23 cellular contexts compared by ENCODE assay signal in the genomic region with DNA sequence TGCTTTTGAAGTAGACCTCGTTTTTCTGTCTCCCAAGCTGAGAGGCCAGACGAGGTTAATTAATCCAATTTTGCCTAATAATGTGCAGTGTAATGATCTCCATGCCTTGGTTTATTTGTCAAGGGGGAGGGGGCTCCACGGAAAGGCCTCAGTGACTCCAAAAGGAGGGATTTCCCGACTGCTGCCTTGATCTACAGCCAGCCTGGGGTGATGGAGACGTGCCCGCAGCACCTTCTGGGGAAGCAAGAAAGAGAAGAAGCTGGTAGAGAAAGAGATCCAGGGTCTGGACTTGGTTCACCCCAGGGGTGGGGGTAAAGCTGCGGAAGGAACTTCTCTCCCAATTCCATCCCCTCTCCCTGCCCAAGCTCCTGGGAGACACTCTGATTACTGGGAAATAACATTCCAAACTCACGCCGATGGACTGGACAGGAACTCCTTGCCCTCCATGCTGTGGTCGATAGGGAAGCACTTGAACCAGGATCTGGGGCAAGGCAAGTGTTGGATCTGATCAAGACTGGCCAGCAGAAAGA. TPM values are rescaled to one million over a fixed set of nuclear protein-coding genes. Genes with fewer than 3 reads are reported as not detected.
"Had no signal": no experiment of that assay in that cellular context is flagged by ENCODE, and none has a peak within 500 bp of the region (broad histone marks: within the 10 kb centered on the region; RNA-seq: fewer than 3 reads in every experiment).

No MANE protein-coding gene starts in this region.

- H3K4me3 Mint-ChIP-seq: endodermal cell; naive thymus-derived CD8-positive, alpha-beta T cell; nephron progenitor cell; stimulated activated naive CD8-positive, alpha-beta T cell treated with anti-CD3 and anti-CD28 coated beads, Interleukin-15, amount 100 ng/mL, for 72 hours; type B pancreatic cell had no signal

- H3K4me1 Mint-ChIP-seq: endodermal cell; naive thymus-derived CD8-positive, alpha-beta T cell; stimulated activated naive CD8-positive, alpha-beta T cell treated with anti-CD3 and anti-CD28 coated beads, Interleukin-15, amount 100 ng/mL, for 72 hours had no signal

- H3K36me3 Mint-ChIP-seq: naive thymus-derived CD8-positive, alpha-beta T cell; type B pancreatic cell had no signal

- H3K9me3 Mint-ChIP-seq: endodermal cell; nephron progenitor cell; stimulated activated naive CD8-positive, alpha-beta T cell treated with anti-CD3 and anti-CD28 coated beads, Interleukin-15, amount 100 ng/mL, for 72 hours; type B pancreatic cell had no signal

- ATAC-seq: gastrocnemius medialis; left lobe of liver; naive thymus-derived CD8-positive, alpha-beta T cell; stimulated activated naive CD8-positive, alpha-beta T cell treated with anti-CD3 and anti-CD28 coated beads, Interleukin-15, amount 100 ng/mL, for 72 hours had no signal

- H3K27ac ChIP-seq: gastrocnemius medialis, prostate gland, right atrium auricular region, testis, tibial artery had no signal

- DNase-seq: effector CD8-positive, alpha-beta T cell; endodermal cell; foreskin fibroblast; gastrocnemius medialis; mesenchymal stem cell; naive thymus-derived CD8-positive, alpha-beta T cell; nephron progenitor cell; stimulated activated CD4-positive, alpha-beta T cell treated with anti-CD3 and anti-CD28 coated beads, Interleukin-12 subunit alpha, Interleukin-12 subunit beta, amount 100 ng/mL, for 4 hours; stimulated activated CD4-positive, alpha-beta T cell treated with anti-CD3 and anti-CD28 coated beads, Interleukin-1b, Interleukin-23, amount 100 ng/mL, for 48 hours; stimulated activated CD4-positive, alpha-beta T cell treated with anti-CD3 and anti-CD28 coated beads, Interleukin-4, amount 100 ng/mL, for 1 hour; stimulated activated CD8-positive, alpha-beta memory T cell treated with anti-CD3 and anti-CD28 coated beads, Interleukin-4, amount 100 ng/mL, for 48 hours; stimulated activated naive CD4-positive, alpha-beta T cell; stimulated activated naive CD8-positive, alpha-beta T cell treated with anti-CD3 and anti-CD28 coated beads, Interleukin-15, amount 100 ng/mL, for 72 hours; testis; tibial artery had no signal

- H3K27ac Mint-ChIP-seq: endodermal cell; naive thymus-derived CD8-positive, alpha-beta T cell; nephron progenitor cell; stimulated activated naive CD8-positive, alpha-beta T cell treated with anti-CD3 and anti-CD28 coated beads, Interleukin-15, amount 100 ng/mL, for 72 hours; type B pancreatic cell had no signal

RNA-seq across cellular contexts. Expression of gene SIM2, which starts 44.1 kb away (rescaled TPM):
- total RNA-seq: endodermal cell; left lobe of liver; liver; lung; naive thymus-derived CD8-positive, alpha-beta T cell; right atrium auricular region; sciatic nerve; smooth muscle cell had no signal
